Comparison of ENCODE assay signal across 17 cellular contexts in the genomic region with DNA sequence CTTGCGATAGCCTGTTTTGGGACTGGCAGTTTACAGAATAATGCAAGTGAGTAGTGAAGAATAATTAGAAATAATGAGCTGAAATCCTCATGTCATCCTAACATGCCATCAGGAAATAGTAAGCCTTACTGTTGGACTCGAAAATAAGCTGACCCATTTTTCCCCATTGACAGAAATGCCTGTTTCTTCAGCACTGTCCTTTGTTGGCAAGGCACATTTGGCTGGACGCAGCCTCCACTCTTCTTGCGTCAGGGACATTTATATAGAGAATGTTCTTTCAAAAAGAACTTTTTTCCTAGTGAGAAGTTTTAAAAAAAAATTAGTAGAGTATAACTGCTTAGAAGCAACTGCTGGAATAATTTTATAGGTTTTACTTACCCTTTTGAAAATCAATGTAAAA. TPM values are rescaled to one million over a fixed set of nuclear protein-coding genes. Genes with fewer than 3 reads are reported as not detected.
DNase-seq lines count a peak whose midpoint lies in the region; ATAC-seq, FAIRE-seq and TF ChIP-seq lines count a peak whose summit lies in the region.
"Had no signal": no experiment of that assay in that cellular context is flagged by ENCODE, and none has a peak within 500 bp of the region (broad histone marks: within the 10 kb centered on the region; RNA-seq: fewer than 3 reads in every experiment).

No MANE protein-coding gene starts in this region.

- H2AFZ ChIP-seq in HepG2 (ENCODE audit: low read length) (no peak overlapping the region), osteoblast (ENCODE audit: low read length) (no peak overlapping the region)
- H2AFZ ChIP-seq: GM23338 had no signal

- H3K27me3 ChIP-seq in right lobe of liver: no peaks in the 10 kb centered on the region
- no peaks in the 10 kb centered on the region for H3K27me3 ChIP-seq in HepG2 (ENCODE audit: control insufficient read depth in 1 of 2, insufficient read depth in 2 of 2, low read length in 2 of 2)
- H3K27me3 ChIP-seq in cardiac muscle cell: no peaks in the 10 kb centered on the region
- H3K27me3 ChIP-seq in osteoblast (ENCODE audit: insufficient read depth, low read length): no peaks in the 10 kb centered on the region
- H3K27me3 ChIP-seq in vagina: no peaks in the 10 kb centered on the region
- H3K27me3 ChIP-seq in CD4-positive, alpha-beta T cell (ENCODE audit: control insufficient read depth, insufficient read depth, low read length): no peaks in the 10 kb centered on the region

- intact Hi-C loops in right lobe of liver (cut with DNase I): no loop called here
- intact Hi-C loops in HepG2 (cut with micrococcal nuclease; ENCODE audit: unreplicated experiment): no loop called here
- intact Hi-C loops in vagina (cut with DNase I): no loop called here
- intact Hi-C loops in CD4-positive, alpha-beta T cell (cut with DNase I, micrococcal nuclease): no loop called here

- TF ChIP-seq RAD21 in HepG2 (CRISPR knock-in tag; IDR thresholded peaks at IDR 0.05): no peak

- H3K79me2 ChIP-seq in HepG2 (ENCODE audit: insufficient read depth, low read length) (peaks cover 79% of the 10 kb centered on the region), osteoblast (ENCODE audit: insufficient read depth, low read length) (peaks cover 97% of the 10 kb centered on the region)

- H3K27me3 Mint-ChIP-seq in CD4-positive, alpha-beta T cell: no peaks in the 10 kb centered on the region
- no peaks in the 10 kb centered on the region for H3K27me3 Mint-ChIP-seq in naive thymus-derived CD8-positive, alpha-beta T cell

- H3K36me3 ChIP-seq in right lobe of liver (no peaks in the 10 kb centered on the region), HepG2 (replicated peaks in 1 of 2; ENCODE audit: control insufficient read depth in 1 of 2, insufficient read depth in 2 of 2, low read length in 2 of 2) (no peaks in the 10 kb centered on the region; a peak in 1 of 5 replicates), cardiac muscle cell (no peaks in the 10 kb centered on the region), osteoblast (ENCODE audit: insufficient read depth, low read length) (no peaks in the 10 kb centered on the region), vagina (no peaks in the 10 kb centered on the region)

- H4K20me1 ChIP-seq in HepG2 (ENCODE audit: insufficient read depth, low read length) (peaks cover 24% of the 10 kb centered on the region), osteoblast (ENCODE audit: insufficient read depth, low read length) (peaks cover 20% of the 10 kb centered on the region)

- H3K9me3 Mint-ChIP-seq in CD4-positive, alpha-beta T cell: no peaks in the 10 kb centered on the region
- no peaks in the 10 kb centered on the region for H3K9me3 Mint-ChIP-seq in naive thymus-derived CD8-positive, alpha-beta T cell
- H3K9me3 Mint-ChIP-seq: GM23338 had no signal

- in situ Hi-C loops in HepG2 (cut with HindIII; ENCODE audit: extremely low pct_ligation_motif_present, low pct_unique_long_range_greater_than_20kb): no loop called here

- H3K4me3 ChIP-seq in right lobe of liver (no peak overlapping the region), HepG2 (replicated peaks in 1 of 3; ENCODE audit: insufficient read depth in 1 of 3, low read depth in 2 of 3, low read length in 3 of 3) (no peak overlapping the region), cardiac muscle cell (no peak overlapping the region), osteoblast (ENCODE audit: insufficient read depth, low read length) (no peak overlapping the region), vagina (no peak overlapping the region)
- H3K4me3 ChIP-seq: GM23338 had no signal

- peak overlapping the region in 1 of 3 donors; percentile 45 for H3K27ac ChIP-seq in right lobe of liver
- H3K27ac ChIP-seq in HepG2 (ENCODE audit: extremely low read length, insufficient read depth, low read length): no peak overlapping the region
- peak overlapping the region; percentile 6 for H3K27ac ChIP-seq in cardiac muscle cell
- no peak overlapping the region for H3K27ac ChIP-seq in osteoblast (ENCODE audit: low read depth, low read length)
- H3K27ac ChIP-seq in vagina: peak overlapping the region; percentile 25
- no peak overlapping the region for H3K27ac ChIP-seq in CD4-positive, alpha-beta T cell (ENCODE audit: low read depth, low read length)

- H3K4me2 ChIP-seq in HepG2 (ENCODE audit: low read depth, low read length) (no peak overlapping the region), osteoblast (ENCODE audit: insufficient read depth, low read length) (no peak overlapping the region)
- H3K4me2 ChIP-seq: GM23338 had no signal

- TF ChIP-seq EP300 in HepG2 (IDR thresholded peaks at IDR 0.05; ENCODE audit: low read depth in 2 of 2, low read length in 2 of 2) (no peak), HepG2 (CRISPR knock-in tag; IDR thresholded peaks at IDR 0.05; ENCODE audit: borderline replicate concordance) (no peak)

- POLR2A ChIA-PET in HepG2 (lab: Yijun Ruan, JAX): interaction anchor here (0.9 kb wide), 1 partner anchor 18 kb away, joined by 3 read pairs; no protein-coding TSS in a partner anchor
- POLR2A ChIA-PET in CD4-positive, alpha-beta T cell (lab: Charles Lee): no interaction called here
- POLR2A ChIA-PET in naive thymus-derived CD8-positive, alpha-beta T cell (lab: Charles Lee): no interaction called here

- TF ChIP-seq CTCF in right lobe of liver (IDR thresholded peaks at IDR 0.05) (no peak), HepG2 (CRISPR knock-in tag; IDR thresholded peaks at IDR 0.05) (no peak), cardiac muscle cell (IDR thresholded peaks at IDR 0.05; ENCODE audit: low read depth, low read length) (no peak), osteoblast (IDR thresholded peaks at IDR 0.05; ENCODE audit: extremely low read depth, low read depth, low read length) (no peak), vagina (IDR thresholded peaks at IDR 0.05) (no peak)
- no peak for TF ChIP-seq CTCF in CD4-positive, alpha-beta T cell (IDR thresholded peaks at IDR 0.05)

- H3K9ac ChIP-seq in HepG2 (ENCODE audit: insufficient read depth, low read depth, low read length): no peak overlapping the region

- peaks cover 45% of the 10 kb centered on the region for H3K4me1 Mint-ChIP-seq in CD4-positive, alpha-beta T cell (ENCODE audit: low read depth)
- peaks cover 17 to 52% (median 42%) of the 10 kb centered on the region in 4 donors for H3K4me1 Mint-ChIP-seq in naive thymus-derived CD8-positive, alpha-beta T cell

- no TSS peak for BruUV-seq in HepG2 (replicated peaks; lab: Mats Ljungman, UMichigan)

- no peak for TF ChIP-seq POLR2A in right lobe of liver (IDR thresholded peaks at IDR 0.05)
- TF ChIP-seq POLR2A in HepG2 (IDR thresholded peaks at IDR 0.05; ENCODE audit: insufficient read depth in 1 of 2, low read depth in 2 of 2, low read length in 2 of 2): no peak
- TF ChIP-seq POLR2A in vagina (IDR thresholded peaks at IDR 0.05): no peak

- peaks cover 2 to 32% (median 10%) of the 10 kb centered on the region in 4 donors for H3K4me1 ChIP-seq in right lobe of liver
- H3K4me1 ChIP-seq in HepG2 (ENCODE audit: insufficient read depth, low read length): peaks cover 44% of the 10 kb centered on the region
- H3K4me1 ChIP-seq in cardiac muscle cell (ENCODE audit: low read depth): peaks cover 26% of the 10 kb centered on the region
- peaks cover 43% of the 10 kb centered on the region for H3K4me1 ChIP-seq in osteoblast (ENCODE audit: insufficient read depth, low read length)
- H3K4me1 ChIP-seq in vagina: peaks cover 70% of the 10 kb centered on the region

- no peak for FAIRE-seq in HepG2 (lab: Jason Lieb, UNC)
- FAIRE-seq: G401.6, GM12891, HTR-8/SVneo had no signal

- no peak overlapping the region for H3K4me3 Mint-ChIP-seq in CD4-positive, alpha-beta T cell
- no peak overlapping the region for H3K4me3 Mint-ChIP-seq in naive thymus-derived CD8-positive, alpha-beta T cell
- H3K4me3 Mint-ChIP-seq: GM23338 had no signal

- 46% methylated on average over 4 of the region's 4 CpGs for WGBS in right lobe of liver (ENCODE audit: insufficient coverage, low coverage, low lambda C conversion rate, missing lambda C conversion rate)
- 97% methylated on average over 4 of the region's 4 CpGs for WGBS in HepG2 (ENCODE audit: low lambda C conversion rate)

- DNase-seq in right lobe of liver (no peak), HepG2 (ENCODE audit: low spot score) (no peak), cardiac muscle cell (ENCODE audit: low read depth in 1 of 2, low spot score in 1 of 2) (no peak), osteoblast (ENCODE audit: insufficient read length, low spot score, missing footprints) (peak; percentile 8), vagina (ENCODE audit: extremely low spot score in 2 of 2) (no peak)
- DNase-seq in CD4-positive, alpha-beta T cell: no peak
- DNase-seq in activated CD4-positive, alpha-beta T cell treated with anti-CD3 and anti-CD28 coated beads for 1 hour: no peak
- DNase-seq in naive thymus-derived CD8-positive, alpha-beta T cell: no peak
- DNase-seq: Caco-2; NCI-H2227 treated with DMSO at 0.1 percent for 48 hours; NCI-H526 treated with DMSO at 0.1 percent for 48 hours; NK-92 treated with Interleukin-12 subunit alpha and Interleukin-12 subunit beta, amount 100 ng/mL, for 24 hours; OCI-M1 had no signal

- H3K9me3 ChIP-seq in right lobe of liver: no peaks in the 10 kb centered on the region
- no peaks in the 10 kb centered on the region for H3K9me3 ChIP-seq in HepG2 (ENCODE audit: low read length)
- no peaks in the 10 kb centered on the region for H3K9me3 ChIP-seq in cardiac muscle cell (ENCODE audit: low read depth)
- no peaks in the 10 kb centered on the region for H3K9me3 ChIP-seq in osteoblast (ENCODE audit: low read depth, low read length)
- no peaks in the 10 kb centered on the region for H3K9me3 ChIP-seq in vagina
- no peaks in the 10 kb centered on the region for H3K9me3 ChIP-seq in CD4-positive, alpha-beta T cell (ENCODE audit: control insufficient read depth, low read length)
- H3K9me3 ChIP-seq: Caco-2 had no signal

- peak; percentile 53 to 70 (median 56) for ATAC-seq in right lobe of liver
- no peak for ATAC-seq in HepG2
- ATAC-seq in CD4-positive, alpha-beta T cell (ENCODE audit: poor library complexity): no peak
- ATAC-seq in naive thymus-derived CD8-positive, alpha-beta T cell: no peak
- ATAC-seq: GM23338 had no signal

- H3K27ac Mint-ChIP-seq in CD4-positive, alpha-beta T cell: no peak overlapping the region
- H3K27ac Mint-ChIP-seq in naive thymus-derived CD8-positive, alpha-beta T cell: no peak overlapping the region

- H3K36me3 Mint-ChIP-seq in CD4-positive, alpha-beta T cell (ENCODE audit: low read depth): no peaks in the 10 kb centered on the region
- peaks cover 0 to 9% (median 0%) of the 10 kb centered on the region in 3 donors for H3K36me3 Mint-ChIP-seq in naive thymus-derived CD8-positive, alpha-beta T cell

- CTCF ChIA-PET in HepG2 (lab: Yijun Ruan, JAX; ENCODE audit: low intra/inter-chr PET ratio, low total read pairs): no interaction called here
- CTCF ChIA-PET in CD4-positive, alpha-beta T cell (lab: Charles Lee): interaction anchor here (1.5 kb wide), 1 partner anchor 11 kb away, joined by 3 read pairs; no protein-coding TSS in a partner anchor

RNA-seq across cellular contexts. Expression of a gene that starts 47.1 kb away (rescaled TPM):
- total RNA-seq in right lobe of liver (10 to 100 TPM; 33.5 to 54.4 (median 47.8) TPM), HepG2 (2016; rRNA removed; fragmentation: Illumina TruSeq; extraction: Trizol) (30.1 and 39.9 TPM in 2 replicates), cardiac muscle cell (31.6 and 36.9 TPM in 2 replicates), osteoblast (76.0 and 82.2 TPM in 2 replicates), vagina (42.5 TPM)
- 7.4 and 8.7 TPM in 2 replicates for total RNA-seq in HepG2 (2016; cell fraction: cytosol; rRNA removed; fragmentation: Illumina TruSeq; extraction: Trizol; ENCODE audit: low read depth)
- total RNA-seq in HepG2 (2016; cell fraction: insoluble cytoplasmic fraction; rRNA removed; fragmentation: Illumina TruSeq; extraction: Trizol): 30.9 and 34.3 TPM in 2 replicates
- total RNA-seq in HepG2 (2016; cell fraction: membrane; rRNA removed; fragmentation: Illumina TruSeq; extraction: Trizol): 22.3 and 27.4 TPM in 2 replicates
- 30.0 and 36.8 TPM in 2 replicates for total RNA-seq in HepG2 (2016; cell fraction: nucleus; rRNA removed; fragmentation: Illumina TruSeq; extraction: Trizol)
- polyA plus RNA-seq in HepG2 (2011; rRNA removed) (28.3 and 30.2 TPM in 2 replicates), cardiac muscle cell (15.9 and 19.8 TPM in 2 replicates)
- polyA plus RNA-seq in HepG2 (2011; cell fraction: cytosol; rRNA removed): 19.6 and 22.6 TPM in 2 replicates
- polyA plus RNA-seq in HepG2 (2011; cell fraction: nucleus; rRNA removed): 21.7 and 24.1 TPM in 2 replicates
- polyA plus RNA-seq in HepG2 (2012): 33.6 and 34.8 TPM in 2 replicates
- 1.4 and 1.7 TPM in 2 replicates for polyA plus RNA-seq in HepG2 (2016; cell fraction: cytosol; fragmentation: Illumina TruSeq; extraction: Trizol; ENCODE audit: low read depth)
- polyA plus RNA-seq in HepG2 (2016; cell fraction: insoluble cytoplasmic fraction; fragmentation: Illumina TruSeq; extraction: Trizol; ENCODE audit: low read depth): 17.7 and 24.1 TPM in 2 replicates
- polyA plus RNA-seq in HepG2 (2016; cell fraction: membrane; fragmentation: Illumina TruSeq; extraction: Trizol; ENCODE audit: low read depth): 3.9 and 5.5 TPM in 2 replicates
- polyA plus RNA-seq in HepG2 (2016; cell fraction: nucleus; fragmentation: Illumina TruSeq; extraction: Trizol; ENCODE audit: insufficient read depth, low read depth): 28.8 and 32.3 TPM in 2 replicates
- 33.9 and 80.3 TPM in 2 replicates for polyA minus RNA-seq in HepG2 (2011; rRNA and poly(A)+ RNA removed; ENCODE audit: low replicate concordance)
- 28.8 and 37.8 TPM in 2 replicates for polyA minus RNA-seq in HepG2 (2011; cell fraction: cytosol; rRNA and poly(A)+ RNA removed)
- 41.6 and 55.4 TPM in 2 replicates for polyA minus RNA-seq in HepG2 (2011; cell fraction: nucleus; rRNA and poly(A)+ RNA removed)
- total RNA-seq in CD4-positive, alpha-beta T cell: 10 to 100 TPM; 15.7 to 16.1 TPM
- 10 to 100 TPM; 27.3 TPM for total RNA-seq in naive thymus-derived CD8-positive, alpha-beta T cell
- 1 to 10 TPM; 2.0 to 3.3 (median 2.1) TPM for polyA plus RNA-seq in naive thymus-derived CD8-positive, alpha-beta T cell

RNA-seq across cellular contexts. Expression of a gene that starts 57.2 kb away (rescaled TPM):
- total RNA-seq in right lobe of liver: 10 to 100 TPM; 67.2 to 82.6 (median 73.6) TPM
- total RNA-seq in HepG2 (2016; rRNA removed; fragmentation: Illumina TruSeq; extraction: Trizol): 86.1 and 94.9 TPM in 2 replicates
- 77.4 and 107 TPM in 2 replicates for total RNA-seq in HepG2 (2016; cell fraction: cytosol; rRNA removed; fragmentation: Illumina TruSeq; extraction: Trizol; ENCODE audit: low read depth)
- 86.7 and 87.8 TPM in 2 replicates for total RNA-seq in HepG2 (2016; cell fraction: insoluble cytoplasmic fraction; rRNA removed; fragmentation: Illumina TruSeq; extraction: Trizol)
- total RNA-seq in HepG2 (2016; cell fraction: membrane; rRNA removed; fragmentation: Illumina TruSeq; extraction: Trizol): 72.8 and 102 TPM in 2 replicates
- 32.5 and 36.8 TPM in 2 replicates for total RNA-seq in HepG2 (2016; cell fraction: nucleus; rRNA removed; fragmentation: Illumina TruSeq; extraction: Trizol)
- 45.2 and 45.3 TPM in 2 replicates for polyA plus RNA-seq in HepG2 (2011; rRNA removed)
- 60.1 and 80.0 TPM in 2 replicates for polyA plus RNA-seq in HepG2 (2011; cell fraction: cytosol; rRNA removed)
- 24.9 and 30.3 TPM in 2 replicates for polyA plus RNA-seq in HepG2 (2011; cell fraction: nucleus; rRNA removed)
- polyA plus RNA-seq in HepG2 (2012): 32.6 and 51.2 TPM in 2 replicates
- 104 and 131 TPM in 2 replicates for polyA plus RNA-seq in HepG2 (2016; cell fraction: cytosol; fragmentation: Illumina TruSeq; extraction: Trizol; ENCODE audit: low read depth)
- polyA plus RNA-seq in HepG2 (2016; cell fraction: insoluble cytoplasmic fraction; fragmentation: Illumina TruSeq; extraction: Trizol; ENCODE audit: low read depth): 99.5 and 113 TPM in 2 replicates
- polyA plus RNA-seq in HepG2 (2016; cell fraction: membrane; fragmentation: Illumina TruSeq; extraction: Trizol; ENCODE audit: low read depth): 79.5 and 101 TPM in 2 replicates
- polyA plus RNA-seq in HepG2 (2016; cell fraction: nucleus; fragmentation: Illumina TruSeq; extraction: Trizol; ENCODE audit: insufficient read depth, low read depth): 58.8 and 65.6 TPM in 2 replicates
- 39.3 and 98.7 TPM in 2 replicates for polyA minus RNA-seq in HepG2 (2011; rRNA and poly(A)+ RNA removed; ENCODE audit: low replicate concordance)
- 20.1 and 31.3 TPM in 2 replicates for polyA minus RNA-seq in HepG2 (2011; cell fraction: cytosol; rRNA and poly(A)+ RNA removed)
- 8.5 and 11.1 TPM in 2 replicates for polyA minus RNA-seq in HepG2 (2011; cell fraction: nucleus; rRNA and poly(A)+ RNA removed)
- 76.5 and 139 TPM in 2 replicates for total RNA-seq in cardiac muscle cell
- polyA plus RNA-seq in cardiac muscle cell: 206 and 260 TPM in 2 replicates
- 117 and 136 TPM in 2 replicates for total RNA-seq in osteoblast
- total RNA-seq in vagina: 75.9 TPM
- total RNA-seq in CD4-positive, alpha-beta T cell: 10 to 100 TPM; 24.5 to 26.9 TPM
- 10 to 100 TPM; 39.3 to 40.6 TPM for total RNA-seq in naive thymus-derived CD8-positive, alpha-beta T cell
- polyA plus RNA-seq in naive thymus-derived CD8-positive, alpha-beta T cell: 10 to 100 TPM; 63.8 to 68.3 (median 65.2) TPM

Comparison
In these comparisons a context has a peak if more than half of its experiments do, and no peak if none do; other contexts are left out.
1. ATAC-seq: peak in right lobe of liver (4 of 4); none in HepG2 (single experiment), CD4-positive, alpha-beta T cell (single experiment) and naive thymus-derived CD8-positive, alpha-beta T cell (0 of 2).
2. H3K27ac ChIP-seq: peak in cardiac muscle cell (single experiment) and vagina (single experiment); none in HepG2 (single experiment), osteoblast (single experiment) and CD4-positive, alpha-beta T cell (single experiment).